Comparison of ENCODE assay signal across 40 cellular contexts in genomic region chr19:17812099-17812498, GRCh38. TPM values are rescaled to one million over a fixed set of nuclear protein-coding genes. Genes with fewer than 3 reads are reported as not detected.
"Had no signal": no experiment of that assay in that cellular context is flagged by ENCODE, and none has a peak within 500 bp of the region (broad histone marks: within the 10 kb centered on the region; RNA-seq: fewer than 3 reads in every experiment).

No MANE protein-coding gene starts in this region.

- H3K27ac ChIP-seq: ascending aorta, cardiac muscle cell, VCaP had no signal

- H3K9me3 Mint-ChIP-seq: activated B cell treated with CpG ODN at 0.5 μM for 24 hours; activated CD4-positive, alpha-beta memory T cell treated with anti-CD3 and anti-CD28 coated beads for 36 hours; activated CD4-positive, alpha-beta T cell treated with anti-CD3 and anti-CD28 coated beads, Interleukin-2, amount 10 ng/mL, durations not matched to agents 24 days and 14 days; activated CD8-positive, alpha-beta T cell treated with anti-CD3 and anti-CD28 coated beads for 36 hours; activated naive CD4-positive, alpha-beta T cell treated with anti-CD3 and anti-CD28 coated beads, Interleukin-2, amount 10 ng/mL, durations not matched to agents 7 days and 5 days; activated naive CD4-positive, alpha-beta T cell treated with anti-CD3 and anti-CD28 coated beads, Interleukin-2, amount 50 U/mL, for 24 hours; activated naive CD8-positive, alpha-beta T cell treated with anti-CD3 and anti-CD28 coated beads, Interleukin-2, amount 10 ng/mL, durations not matched to agents 7 days and 5 days; activated naive CD8-positive, alpha-beta T cell treated with anti-CD3 and anti-CD28 coated beads, Interleukin-2, amount 50 U/mL, for 24 hours; activated T-cell treated with anti-CD3 and anti-CD28 coated beads, Interleukin-2, amount 50 U/mL, for 4 hours; activated T-cell treated with anti-CD3 and anti-CD28 coated beads, Interleukin-2, amount 50 U/mL, for 72 hours; activated T-helper 1 cell treated with anti-CD3 and anti-CD28 coated beads, Interleukin-12 subunit alpha, Interleukin-12 subunit beta, Interleukin-2, Interleukin-4 antibody, amounts not matched to agents 30 ng/mL and 10 ng/mL and 1 ng/mL, durations not matched to agents 14 hours and 24 hours and 36 hours; activated T-helper 2 cell treated with anti-CD3 and anti-CD28 coated beads, Interferon-gamma antibody, Interleukin-2, Interleukin-4, amounts not matched to agents 10 μg/mL and 5 μg/mL and 100 μg/mL, durations not matched to agents 14 hours and 24 hours and 36 hours; central memory CD8-positive, alpha-beta T cell; T-helper 1 cell treated with Interleukin-12 subunit alpha and Interleukin-12 subunit beta and Interleukin-4 antibody, amounts not matched to agents 30 μg/mL and 1 μg/mL, for 36 hours; T-helper 2 cell treated with Interferon-gamma antibody and Interleukin-4, amounts not matched to agents 5 μg/mL and 100 μg/mL, for 36 hours had no signal

- H3K27me3 ChIP-seq: ascending aorta, cardiac muscle cell had no signal

- H3K4me1 ChIP-seq: ascending aorta had no signal

- H3K4me3 Mint-ChIP-seq: activated B cell treated with CpG ODN at 0.5 μM for 24 hours; activated CD4-positive, alpha-beta memory T cell treated with anti-CD3 and anti-CD28 coated beads for 36 hours; activated CD4-positive, alpha-beta T cell treated with anti-CD3 and anti-CD28 coated beads, Interleukin-2, amount 10 ng/mL, durations not matched to agents 24 days and 14 days; activated CD8-positive, alpha-beta T cell treated with anti-CD3 and anti-CD28 coated beads for 36 hours; activated naive CD4-positive, alpha-beta T cell treated with anti-CD3 and anti-CD28 coated beads, Interleukin-2, amount 10 ng/mL, durations not matched to agents 7 days and 5 days; activated naive CD4-positive, alpha-beta T cell treated with anti-CD3 and anti-CD28 coated beads, Interleukin-2, amount 50 U/mL, for 24 hours; activated naive CD8-positive, alpha-beta T cell; activated naive CD8-positive, alpha-beta T cell treated with anti-CD3 and anti-CD28 coated beads, Interleukin-2, amount 10 ng/mL, durations not matched to agents 7 days and 5 days; activated naive CD8-positive, alpha-beta T cell treated with anti-CD3 and anti-CD28 coated beads, Interleukin-2, amount 50 U/mL, for 24 hours; activated T-cell treated with anti-CD3 and anti-CD28 coated beads, Interleukin-2, amount 50 U/mL, for 4 hours; activated T-cell treated with anti-CD3 and anti-CD28 coated beads, Interleukin-2, amount 50 U/mL, for 72 hours; activated T-helper 1 cell treated with anti-CD3 and anti-CD28 coated beads, Interleukin-12 subunit alpha, Interleukin-12 subunit beta, Interleukin-2, Interleukin-4 antibody, amounts not matched to agents 30 ng/mL and 10 ng/mL and 1 ng/mL, durations not matched to agents 14 hours and 24 hours and 36 hours; brain; central memory CD8-positive, alpha-beta T cell; T-helper 1 cell treated with Interleukin-12 subunit alpha and Interleukin-12 subunit beta and Interleukin-4 antibody, amounts not matched to agents 30 μg/mL and 1 μg/mL, for 36 hours; T-helper 2 cell treated with Interferon-gamma antibody and Interleukin-4, amounts not matched to agents 5 μg/mL and 100 μg/mL, for 36 hours had no signal

- H3K27ac Mint-ChIP-seq: activated B cell treated with CpG ODN at 0.5 μM for 24 hours; activated CD4-positive, alpha-beta memory T cell treated with anti-CD3 and anti-CD28 coated beads for 36 hours; activated CD4-positive, alpha-beta T cell treated with anti-CD3 and anti-CD28 coated beads, Interleukin-2, amount 10 ng/mL, durations not matched to agents 24 days and 14 days; activated CD8-positive, alpha-beta T cell treated with anti-CD3 and anti-CD28 coated beads for 36 hours; activated naive CD4-positive, alpha-beta T cell treated with anti-CD3 and anti-CD28 coated beads, Interleukin-2, amount 10 ng/mL, durations not matched to agents 7 days and 5 days; activated naive CD4-positive, alpha-beta T cell treated with anti-CD3 and anti-CD28 coated beads, Interleukin-2, amount 50 U/mL, for 24 hours; activated naive CD8-positive, alpha-beta T cell; activated naive CD8-positive, alpha-beta T cell treated with anti-CD3 and anti-CD28 coated beads, Interleukin-2, amount 10 ng/mL, durations not matched to agents 7 days and 5 days; activated naive CD8-positive, alpha-beta T cell treated with anti-CD3 and anti-CD28 coated beads, Interleukin-2, amount 50 U/mL, for 24 hours; activated T-cell treated with anti-CD3 and anti-CD28 coated beads, Interleukin-2, amount 50 U/mL, for 72 hours; activated T-helper 1 cell treated with anti-CD3 and anti-CD28 coated beads, Interleukin-12 subunit alpha, Interleukin-12 subunit beta, Interleukin-2, Interleukin-4 antibody, amounts not matched to agents 30 ng/mL and 10 ng/mL and 1 ng/mL, durations not matched to agents 14 hours and 24 hours and 36 hours; activated T-helper 2 cell treated with anti-CD3 and anti-CD28 coated beads, Interferon-gamma antibody, Interleukin-2, Interleukin-4, amounts not matched to agents 10 μg/mL and 5 μg/mL and 100 μg/mL, durations not matched to agents 14 hours and 24 hours and 36 hours; brain; T-helper 1 cell treated with Interleukin-12 subunit alpha and Interleukin-12 subunit beta and Interleukin-4 antibody, amounts not matched to agents 30 μg/mL and 1 μg/mL, for 36 hours; T-helper 2 cell treated with Interferon-gamma antibody and Interleukin-4, amounts not matched to agents 5 μg/mL and 100 μg/mL, for 36 hours had no signal

- H3K4me1 Mint-ChIP-seq: activated CD4-positive, alpha-beta T cell treated with anti-CD3 and anti-CD28 coated beads, Interleukin-2, amount 10 ng/mL, durations not matched to agents 24 days and 14 days; brain had no signal

- ATAC-seq: activated CD8-positive, alpha-beta T cell treated with anti-CD3 and anti-CD28 coated beads for 36 hours; activated naive CD8-positive, alpha-beta T cell treated with anti-CD3 and anti-CD28 coated beads, Interleukin-2, amount 50 U/mL, for 24 hours; activated T-cell treated with anti-CD3 and anti-CD28 coated beads, Interleukin-2, amount 50 U/mL, for 4 hours; activated T-cell treated with anti-CD3 and anti-CD28 coated beads, Interleukin-2, amount 50 U/mL, for 72 hours had no signal

- H3K36me3 Mint-ChIP-seq: brain had no signal

- H3K27me3 Mint-ChIP-seq: activated CD4-positive, alpha-beta memory T cell treated with anti-CD3 and anti-CD28 coated beads for 36 hours; activated CD8-positive, alpha-beta T cell treated with anti-CD3 and anti-CD28 coated beads for 36 hours; activated naive CD4-positive, alpha-beta T cell treated with anti-CD3 and anti-CD28 coated beads, Interleukin-2, amount 50 U/mL, for 24 hours; activated naive CD8-positive, alpha-beta T cell; central memory CD8-positive, alpha-beta T cell had no signal

- H3K9me3 ChIP-seq: ascending aorta had no signal

- DNase-seq: activated B cell treated with CpG ODN at 0.5 μM for 24 hours; activated CD4-positive, alpha-beta memory T cell treated with anti-CD3 and anti-CD28 coated beads for 36 hours; activated CD4-positive, alpha-beta T cell treated with anti-CD3 and anti-CD28 coated beads for 4 hours; activated CD4-positive, alpha-beta T cell treated with anti-CD3 and anti-CD28 coated beads, Interleukin-2, amount 10 ng/mL, durations not matched to agents 24 days and 14 days; activated CD4-positive, alpha-beta T cell treated with anti-CD3 and anti-CD28 coated beads, Interleukin-2, amount 50 U/mL, for 1 hour; activated CD4-positive, alpha-beta T cell treated with anti-CD3 and anti-CD28 coated beads, Interleukin-2, amount 50 U/mL, for 4 hours; activated CD4-positive, CD25-positive, alpha-beta regulatory T cell treated with anti-CD3 and anti-CD28 coated beads, Interleukin-2, amount 50 U/mL, for 72 hours; activated CD8-positive, alpha-beta memory T cell treated with anti-CD3 and anti-CD28 coated beads, Interleukin-2, amount 50 U/mL, for 4 hours; activated CD8-positive, alpha-beta T cell treated with anti-CD3 and anti-CD28 coated beads for 36 hours; activated effector memory CD4-positive, alpha-beta T cell treated with Interleukin-2 at 50 U/mL for 16 hours; activated gamma-delta T cell; activated naive CD4-positive, alpha-beta T cell treated with anti-CD3 and anti-CD28 coated beads, Interleukin-2, amount 10 ng/mL, durations not matched to agents 7 days and 5 days; activated naive CD4-positive, alpha-beta T cell treated with Interleukin-2 at 50 U/mL for 16 hours; activated naive CD8-positive, alpha-beta T cell treated with anti-CD3 and anti-CD28 coated beads, Interleukin-2, amount 10 ng/mL, durations not matched to agents 7 days and 5 days; activated naive CD8-positive, alpha-beta T cell treated with anti-CD3 and anti-CD28 coated beads, Interleukin-2, amount 50 U/mL, for 24 hours; activated T-cell treated with anti-CD3 and anti-CD28 coated beads for 4 hours; activated T-cell treated with anti-CD3 and anti-CD28 coated beads, Interleukin-2, amount 50 U/mL, for 1 hour; activated T-cell treated with anti-CD3 and anti-CD28 coated beads, Interleukin-2, amount 50 U/mL, for 4 hours; activated T-cell treated with anti-CD3 and anti-CD28 coated beads, Interleukin-2, amount 50 U/mL, for 72 hours; amygdala; anterior cingulate cortex; caudate nucleus; cerebellar nuclear complex; T-helper 2 cell; T-helper 9 cell had no signal

- FAIRE-seq: TTC549 had no signal

- H3K4me3 ChIP-seq: ascending aorta, cardiac muscle cell had no signal

- H3K36me3 ChIP-seq: ascending aorta, cardiac muscle cell had no signal

RNA-seq across cellular contexts. Expression of gene INSL3, which starts 9.2 kb away (rescaled TPM):
- total RNA-seq: ascending aorta, bronchial epithelial cell, chondrocyte had no signal
- polyA plus RNA-seq: cardiac muscle cell had no signal

RNA-seq across cellular contexts. Expression of gene B3GNT3, which starts 17.2 kb away (rescaled TPM):
- total RNA-seq: activated B cell treated with CpG ODN at 0.5 μM for 24 hours; activated CD4-positive, alpha-beta T cell treated with anti-CD3 and anti-CD28 coated beads, Interleukin-2, amount 10 ng/mL, durations not matched to agents 24 days and 14 days; activated CD8-positive, alpha-beta memory T cell treated with anti-CD3 and anti-CD28 coated beads for 36 hours; activated naive CD8-positive, alpha-beta T cell treated with anti-CD3 and anti-CD28 coated beads, Interleukin-2, amount 10 ng/mL, durations not matched to agents 7 days and 5 days; activated T-helper 1 cell treated with anti-CD3 and anti-CD28 coated beads, Interleukin-12 subunit alpha, Interleukin-12 subunit beta, Interleukin-2, Interleukin-4 antibody, amounts not matched to agents 30 ng/mL and 10 ng/mL and 1 ng/mL, durations not matched to agents 14 hours and 24 hours and 36 hours; activated T-helper 2 cell treated with anti-CD3 and anti-CD28 coated beads, Interferon-gamma antibody, Interleukin-2, Interleukin-4, amounts not matched to agents 10 μg/mL and 5 μg/mL and 100 μg/mL, durations not matched to agents 14 hours and 24 hours and 36 hours; cardiac muscle cell; chondrocyte had no signal
- polyA plus RNA-seq: cardiac muscle cell had no signal

RNA-seq across cellular contexts. Expression of gene SLC5A5, which starts 59.6 kb away (rescaled TPM):
- total RNA-seq: ascending aorta, chondrocyte had no signal
- polyA plus RNA-seq: cardiac muscle cell had no signal
